8 cellular contexts compared by ENCODE assay signal in genomic region chr19:38849147-38849745, GRCh38. TPM values are rescaled to one million over a fixed set of nuclear protein-coding genes. Genes with fewer than 3 reads are reported as not detected.
DNase-seq lines count a peak whose midpoint lies in the region; TF ChIP-seq lines count a peak whose summit lies in the region.

No MANE protein-coding gene starts in this region.

- peak overlapping the region; percentile 60 to 80 for H3K9ac ChIP-seq in stomach smooth muscle (ENCODE audit: low read length in 2 of 2)

- peak overlapping the region; percentile 100 for H3K27ac ChIP-seq in SJSA1
- H3K27ac ChIP-seq in stomach smooth muscle (ENCODE audit: low read length), result peak overlapping the region; percentile 99

- peak overlapping the region; percentile 93 for H3K4me3 ChIP-seq in NB4 (ENCODE audit: low read depth, low read length)
- peak overlapping the region; percentile 95 for H3K4me3 ChIP-seq in SJSA1
- H3K4me3 ChIP-seq in neuron (ENCODE audit: low read length), result peak overlapping the region; percentile 93
- H3K4me3 ChIP-seq in stomach smooth muscle (ENCODE audit: low read length in 2 of 2), result peak overlapping the region; percentile 74 to 76

- peaks cover 28% of the 10 kb centered on the region for H3K4me1 ChIP-seq in SJSA1 (replicated peaks)
- H3K4me1 ChIP-seq in neuron (ENCODE audit: insufficient read depth, low read length), result peaks cover 33% of the 10 kb centered on the region
- peaks cover 54% of the 10 kb centered on the region for H3K4me1 ChIP-seq in stomach smooth muscle (ENCODE audit: control insufficient read depth, insufficient read depth, low read length)

- H3K36me3 ChIP-seq in SJSA1, result peaks cover 53% of the 10 kb centered on the region
- H3K36me3 ChIP-seq in neuron (ENCODE audit: insufficient read depth, low read length), result peaks cover 39% of the 10 kb centered on the region
- H3K36me3 ChIP-seq in stomach smooth muscle (ENCODE audit: control insufficient read depth in 2 of 2, insufficient read depth in 2 of 2, low read length in 2 of 2), result peaks cover 29 to 32% of the 10 kb centered on the region in 2 donors

- TF ChIP-seq CTCF in NB4 (IDR thresholded peaks at IDR 0.05; ENCODE audit: low read depth, low read length), result no peak

- no peak overlapping the region for H2AFZ ChIP-seq in neuron (ENCODE audit: low read depth, low read length)

- H3K27me3 ChIP-seq in SJSA1 (replicated peaks) (no peaks in the 10 kb centered on the region), neuron (ENCODE audit: insufficient read depth, low read length) (no peaks in the 10 kb centered on the region), stomach smooth muscle (ENCODE audit: control insufficient read depth in 1 of 2, insufficient read depth in 2 of 2, low read length in 2 of 2) (no peaks in the 10 kb centered on the region)

- H3K9me3 ChIP-seq in SJSA1 (replicated peaks), result no peaks in the 10 kb centered on the region
- H3K9me3 ChIP-seq in neuron (ENCODE audit: low read length), result no peaks in the 10 kb centered on the region
- H3K9me3 ChIP-seq in stomach smooth muscle (ENCODE audit: control insufficient read depth in 2 of 2, low read length in 2 of 2), result no peaks in the 10 kb centered on the region

- TF ChIP-seq POLR2A in NB4 (IDR thresholded peaks at IDR 0.05; ENCODE audit: extremely low read depth, insufficient read length), result no peak

- DNase-seq in D341Med (ENCODE audit: low spot score), result peak; percentile 98
- peak; percentile 94 for DNase-seq in HCEC 1CT
- DNase-seq in NB4 (ENCODE audit: low read depth), result peak; percentile 90
- peak; percentile 95 to 98 for DNase-seq in SJSA1 (ENCODE audit: low read depth in 1 of 2, low spot score in 2 of 2)
- DNase-seq in activated naive CD4-positive, alpha-beta T cell treated with Interleukin-2 at 50 U/mL for 16 hours, result peak; percentile 99
- DNase-seq in foreskin melanocyte, result peak; percentile 89

RNA-seq across cellular contexts. Expression of gene HNRNPL, which starts 0.5 kb away (rescaled TPM):
- total RNA-seq in SJSA1 (2014; rRNA removed; shearing (Covaris generic)), result 266 and 343 TPM in 2 replicates

RNA-seq across cellular contexts. Expression of gene ECH1, which starts 17.7 kb away (rescaled TPM):
- 48.3 and 64.8 TPM in 2 replicates for total RNA-seq in SJSA1 (2014; rRNA removed; shearing (Covaris generic))

RNA-seq across cellular contexts. Expression of gene RINL, which starts 28.8 kb away (rescaled TPM):
- 0.84 TPM in 1 of 2 replicates, not detected in the other for total RNA-seq in SJSA1 (2014; rRNA removed; shearing (Covaris generic))

RNA-seq across cellular contexts. Expression of gene LGALS4, which starts 36.5 kb away (rescaled TPM):
- total RNA-seq in SJSA1 (2014; rRNA removed; shearing (Covaris generic)), result not detected in 2 replicates

RNA-seq across cellular contexts. Expression of gene SIRT2, which starts 50.2 kb away (rescaled TPM):
- 48.8 and 75.6 TPM in 2 replicates for total RNA-seq in SJSA1 (2014; rRNA removed; shearing (Covaris generic))

Comparison
In these comparisons a context has a peak if more than half of its experiments do, and no peak if none do; other contexts are left out.
1. Peak in every context shown above with its lines: DNase-seq, H3K4me3 ChIP-seq and H3K27ac ChIP-seq.